36 cellular contexts compared by ENCODE assay signal in genomic region chr3:52361454-52361853, GRCh38. TPM values are rescaled to one million over a fixed set of nuclear protein-coding genes. Genes with fewer than 3 reads are reported as not detected.
"Had no signal": no experiment of that assay in that cellular context is flagged by ENCODE, and none has a peak within 500 bp of the region (broad histone marks: within the 10 kb centered on the region; RNA-seq: fewer than 3 reads in every experiment).

No MANE protein-coding gene starts in this region.

- H3K4me1 Mint-ChIP-seq: activated B cell treated with CpG ODN at 0.5 μM for 24 hours; activated CD4-positive, alpha-beta memory T cell treated with anti-CD3 and anti-CD28 coated beads, Interleukin-2, amount 10 ng/mL, durations not matched to agents 7 days and 5 days; activated CD4-positive, alpha-beta T cell treated with anti-CD3 and anti-CD28 coated beads for 36 hours; activated CD4-positive, alpha-beta T cell treated with anti-CD3 and anti-CD28 coated beads, Interleukin-2, amount 10 ng/mL, durations not matched to agents 7 days and 5 days; activated CD8-positive, alpha-beta memory T cell treated with anti-CD3 and anti-CD28 coated beads, Interleukin-2, amount 10 ng/mL, durations not matched to agents 7 days and 5 days; activated naive CD4-positive, alpha-beta T cell treated with anti-CD3 and anti-CD28 coated beads, Interleukin-2, amount 10 ng/mL, durations not matched to agents 7 days and 5 days; activated naive CD4-positive, alpha-beta T cell treated with anti-CD3 and anti-CD28 coated beads, Interleukin-2, amount 50 U/mL, for 24 hours; activated naive CD8-positive, alpha-beta T cell treated with anti-CD3 and anti-CD28 coated beads, Interleukin-2, amount 50 U/mL, for 24 hours; brain; central memory CD8-positive, alpha-beta T cell had no signal

- H3K36me3 ChIP-seq: cardiac muscle cell had no signal

- H3K27ac ChIP-seq: ascending aorta, cardiac muscle cell, VCaP had no signal

- DNase-seq: activated B cell treated with CpG ODN at 0.5 μM for 24 hours; activated CD4-positive, alpha-beta memory T cell treated with anti-CD3 and anti-CD28 coated beads, Interleukin-2, amount 10 ng/mL, durations not matched to agents 7 days and 5 days; activated CD4-positive, alpha-beta T cell treated with anti-CD3 and anti-CD28 coated beads for 36 hours; activated CD4-positive, alpha-beta T cell treated with anti-CD3 and anti-CD28 coated beads for 48 hours; activated CD4-positive, alpha-beta T cell treated with anti-CD3 and anti-CD28 coated beads, Interleukin-2, amount 10 ng/mL, durations not matched to agents 7 days and 5 days; activated CD4-positive, alpha-beta T cell treated with anti-CD3 and anti-CD28 coated beads, Interleukin-2, amount 50 U/mL, for 48 hours; activated CD4-positive, CD25-positive, alpha-beta regulatory T cell treated with anti-CD3 and anti-CD28 coated beads, Interleukin-2, amount 50 U/mL, for 72 hours; activated CD8-positive, alpha-beta memory T cell treated with anti-CD3 and anti-CD28 coated beads for 24 hours; activated CD8-positive, alpha-beta memory T cell treated with anti-CD3 and anti-CD28 coated beads, Interleukin-2, amount 10 ng/mL, durations not matched to agents 7 days and 5 days; activated CD8-positive, alpha-beta memory T cell treated with anti-CD3 and anti-CD28 coated beads, Interleukin-2, amount 50 U/mL, for 48 hours; activated CD8-positive, alpha-beta T cell treated with anti-CD3 and anti-CD28 coated beads, Interleukin-2, amount 10 ng/mL, durations not matched to agents 7 days and 5 days; activated effector memory CD4-positive, alpha-beta T cell treated with Interleukin-2 at 50 U/mL for 16 hours; activated gamma-delta T cell; activated naive CD4-positive, alpha-beta T cell treated with anti-CD3 and anti-CD28 coated beads, Interleukin-2, amount 10 ng/mL, durations not matched to agents 7 days and 5 days; activated naive CD4-positive, alpha-beta T cell treated with Interleukin-2 at 50 U/mL for 16 hours; activated naive CD8-positive, alpha-beta T cell treated with anti-CD3 and anti-CD28 coated beads, Interleukin-2, amount 10 ng/mL, durations not matched to agents 7 days and 5 days; activated naive CD8-positive, alpha-beta T cell treated with anti-CD3 and anti-CD28 coated beads, Interleukin-2, amount 50 U/mL, for 24 hours; activated T-cell treated with anti-CD3 and anti-CD28 coated beads, Interleukin-2, amount 50 U/mL, for 24 hours; activated T-cell treated with anti-CD3 and anti-CD28 coated beads, Interleukin-2, amount 50 U/mL, for 48 hours; amygdala; anterior cingulate cortex; caudate nucleus; cerebellar nuclear complex; T-helper 1 cell; T-helper 2 cell; T-helper 9 cell had no signal

- H3K4me3 ChIP-seq: ascending aorta, cardiac muscle cell had no signal

- H3K36me3 Mint-ChIP-seq: activated CD8-positive, alpha-beta memory T cell treated with anti-CD3 and anti-CD28 coated beads, Interleukin-2, amount 10 ng/mL, durations not matched to agents 7 days and 5 days; activated naive CD8-positive, alpha-beta T cell had no signal

- H3K4me3 Mint-ChIP-seq: activated B cell treated with CpG ODN at 0.5 μM for 24 hours; activated CD4-positive, alpha-beta memory T cell treated with anti-CD3 and anti-CD28 coated beads, Interleukin-2, amount 10 ng/mL, durations not matched to agents 7 days and 5 days; activated CD4-positive, alpha-beta T cell treated with anti-CD3 and anti-CD28 coated beads for 36 hours; activated CD4-positive, alpha-beta T cell treated with anti-CD3 and anti-CD28 coated beads, Interleukin-2, amount 10 ng/mL, durations not matched to agents 7 days and 5 days; activated CD8-positive, alpha-beta memory T cell treated with anti-CD3 and anti-CD28 coated beads, Interleukin-2, amount 10 ng/mL, durations not matched to agents 7 days and 5 days; activated CD8-positive, alpha-beta T cell treated with anti-CD3 and anti-CD28 coated beads, Interleukin-2, amount 10 ng/mL, durations not matched to agents 7 days and 5 days; activated naive CD4-positive, alpha-beta T cell treated with anti-CD3 and anti-CD28 coated beads, Interleukin-2, amount 10 ng/mL, durations not matched to agents 7 days and 5 days; activated naive CD4-positive, alpha-beta T cell treated with anti-CD3 and anti-CD28 coated beads, Interleukin-2, amount 50 U/mL, for 24 hours; activated naive CD8-positive, alpha-beta T cell; activated naive CD8-positive, alpha-beta T cell treated with anti-CD3 and anti-CD28 coated beads, Interleukin-2, amount 10 ng/mL, durations not matched to agents 7 days and 5 days; activated naive CD8-positive, alpha-beta T cell treated with anti-CD3 and anti-CD28 coated beads, Interleukin-2, amount 50 U/mL, for 24 hours; activated T-cell treated with anti-CD3 and anti-CD28 coated beads, Interleukin-2, amount 50 U/mL, for 24 hours; brain; central memory CD8-positive, alpha-beta T cell; T-helper 1 cell treated with Interleukin-12 subunit alpha and Interleukin-12 subunit beta and Interleukin-4 antibody, amounts not matched to agents 30 μg/mL and 1 μg/mL, for 36 hours; T-helper 2 cell treated with Interferon-gamma antibody and Interleukin-4, amounts not matched to agents 5 μg/mL and 100 μg/mL, for 36 hours had no signal

- H3K9me3 Mint-ChIP-seq: activated B cell treated with CpG ODN at 0.5 μM for 24 hours; activated CD4-positive, alpha-beta memory T cell treated with anti-CD3 and anti-CD28 coated beads, Interleukin-2, amount 10 ng/mL, durations not matched to agents 7 days and 5 days; activated CD4-positive, alpha-beta T cell treated with anti-CD3 and anti-CD28 coated beads, Interleukin-2, amount 10 ng/mL, durations not matched to agents 7 days and 5 days; activated naive CD4-positive, alpha-beta T cell treated with anti-CD3 and anti-CD28 coated beads, Interleukin-2, amount 10 ng/mL, durations not matched to agents 7 days and 5 days; activated naive CD4-positive, alpha-beta T cell treated with anti-CD3 and anti-CD28 coated beads, Interleukin-2, amount 50 U/mL, for 24 hours; activated naive CD8-positive, alpha-beta T cell treated with anti-CD3 and anti-CD28 coated beads, Interleukin-2, amount 10 ng/mL, durations not matched to agents 7 days and 5 days; activated naive CD8-positive, alpha-beta T cell treated with anti-CD3 and anti-CD28 coated beads, Interleukin-2, amount 50 U/mL, for 24 hours; activated T-cell treated with anti-CD3 and anti-CD28 coated beads, Interleukin-2, amount 50 U/mL, for 24 hours; activated T-helper 2 cell treated with anti-CD3 and anti-CD28 coated beads, Interferon-gamma antibody, Interleukin-2, Interleukin-4, amounts not matched to agents 10 μg/mL and 5 μg/mL and 100 μg/mL, durations not matched to agents 14 hours and 24 hours and 36 hours; brain; central memory CD8-positive, alpha-beta T cell; T-helper 1 cell treated with Interleukin-12 subunit alpha and Interleukin-12 subunit beta and Interleukin-4 antibody, amounts not matched to agents 30 μg/mL and 1 μg/mL, for 36 hours; T-helper 2 cell treated with Interferon-gamma antibody and Interleukin-4, amounts not matched to agents 5 μg/mL and 100 μg/mL, for 36 hours had no signal

- H3K27me3 Mint-ChIP-seq: activated B cell treated with CpG ODN at 0.5 μM for 24 hours; activated CD4-positive, alpha-beta memory T cell treated with anti-CD3 and anti-CD28 coated beads, Interleukin-2, amount 10 ng/mL, durations not matched to agents 7 days and 5 days; activated CD4-positive, alpha-beta T cell treated with anti-CD3 and anti-CD28 coated beads for 36 hours; activated CD4-positive, alpha-beta T cell treated with anti-CD3 and anti-CD28 coated beads, Interleukin-2, amount 10 ng/mL, durations not matched to agents 7 days and 5 days; activated CD8-positive, alpha-beta memory T cell treated with anti-CD3 and anti-CD28 coated beads, Interleukin-2, amount 10 ng/mL, durations not matched to agents 7 days and 5 days; activated naive CD4-positive, alpha-beta T cell treated with anti-CD3 and anti-CD28 coated beads, Interleukin-2, amount 10 ng/mL, durations not matched to agents 7 days and 5 days; activated naive CD4-positive, alpha-beta T cell treated with anti-CD3 and anti-CD28 coated beads, Interleukin-2, amount 50 U/mL, for 24 hours; activated naive CD8-positive, alpha-beta T cell; activated naive CD8-positive, alpha-beta T cell treated with anti-CD3 and anti-CD28 coated beads, Interleukin-2, amount 10 ng/mL, durations not matched to agents 7 days and 5 days; activated naive CD8-positive, alpha-beta T cell treated with anti-CD3 and anti-CD28 coated beads, Interleukin-2, amount 50 U/mL, for 24 hours; activated T-cell treated with anti-CD3 and anti-CD28 coated beads, Interleukin-2, amount 50 U/mL, for 24 hours; central memory CD8-positive, alpha-beta T cell had no signal

- H3K4me1 ChIP-seq: ascending aorta had no signal

- ATAC-seq: activated CD4-positive, alpha-beta T cell treated with anti-CD3 and anti-CD28 coated beads for 36 hours; activated CD8-positive, alpha-beta memory T cell treated with anti-CD3 and anti-CD28 coated beads, Interleukin-2, amount 10 ng/mL, durations not matched to agents 7 days and 5 days; activated CD8-positive, alpha-beta T cell treated with anti-CD3 and anti-CD28 coated beads, Interleukin-2, amount 10 ng/mL, durations not matched to agents 7 days and 5 days; activated naive CD8-positive, alpha-beta T cell treated with anti-CD3 and anti-CD28 coated beads, Interleukin-2, amount 50 U/mL, for 24 hours had no signal

- H3K27me3 ChIP-seq: ascending aorta, cardiac muscle cell had no signal

- H3K9me3 ChIP-seq: ascending aorta had no signal

- H3K27ac Mint-ChIP-seq: activated B cell treated with CpG ODN at 0.5 μM for 24 hours; activated CD4-positive, alpha-beta memory T cell treated with anti-CD3 and anti-CD28 coated beads, Interleukin-2, amount 10 ng/mL, durations not matched to agents 7 days and 5 days; activated CD4-positive, alpha-beta T cell treated with anti-CD3 and anti-CD28 coated beads for 36 hours; activated CD4-positive, alpha-beta T cell treated with anti-CD3 and anti-CD28 coated beads, Interleukin-2, amount 10 ng/mL, durations not matched to agents 7 days and 5 days; activated CD8-positive, alpha-beta memory T cell treated with anti-CD3 and anti-CD28 coated beads, Interleukin-2, amount 10 ng/mL, durations not matched to agents 7 days and 5 days; activated CD8-positive, alpha-beta T cell treated with anti-CD3 and anti-CD28 coated beads, Interleukin-2, amount 10 ng/mL, durations not matched to agents 7 days and 5 days; activated naive CD4-positive, alpha-beta T cell treated with anti-CD3 and anti-CD28 coated beads, Interleukin-2, amount 10 ng/mL, durations not matched to agents 7 days and 5 days; activated naive CD4-positive, alpha-beta T cell treated with anti-CD3 and anti-CD28 coated beads, Interleukin-2, amount 50 U/mL, for 24 hours; activated naive CD8-positive, alpha-beta T cell; activated naive CD8-positive, alpha-beta T cell treated with anti-CD3 and anti-CD28 coated beads, Interleukin-2, amount 10 ng/mL, durations not matched to agents 7 days and 5 days; activated naive CD8-positive, alpha-beta T cell treated with anti-CD3 and anti-CD28 coated beads, Interleukin-2, amount 50 U/mL, for 24 hours; activated T-cell treated with anti-CD3 and anti-CD28 coated beads, Interleukin-2, amount 50 U/mL, for 24 hours; activated T-helper 2 cell treated with anti-CD3 and anti-CD28 coated beads, Interferon-gamma antibody, Interleukin-2, Interleukin-4, amounts not matched to agents 10 μg/mL and 5 μg/mL and 100 μg/mL, durations not matched to agents 14 hours and 24 hours and 36 hours; brain; T-helper 1 cell treated with Interleukin-12 subunit alpha and Interleukin-12 subunit beta and Interleukin-4 antibody, amounts not matched to agents 30 μg/mL and 1 μg/mL, for 36 hours; T-helper 2 cell treated with Interferon-gamma antibody and Interleukin-4, amounts not matched to agents 5 μg/mL and 100 μg/mL, for 36 hours had no signal

RNA-seq across cellular contexts. Expression of gene PHF7, which starts 49.0 kb away (rescaled TPM):
- total RNA-seq: ascending aorta had no signal
